In the genomic region with DNA sequence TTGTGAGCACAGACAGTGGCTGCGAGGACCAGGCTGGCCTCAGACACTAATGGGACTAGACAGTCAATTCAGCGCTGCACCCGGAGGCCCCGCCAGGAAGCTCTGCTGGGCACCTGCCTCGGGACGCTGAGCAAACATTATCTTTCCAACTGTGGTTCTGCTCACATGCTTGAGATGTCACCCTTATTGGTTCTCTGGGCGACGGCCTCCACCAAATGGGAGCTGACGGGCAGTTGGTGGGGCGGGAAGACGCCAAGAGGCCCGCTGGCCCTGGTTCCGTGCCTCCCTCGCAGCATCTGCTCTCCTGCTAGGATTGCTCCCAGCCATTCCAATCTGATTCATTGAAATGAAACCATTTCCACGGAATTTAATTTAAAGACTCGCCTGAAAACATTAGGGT, we compare ENCODE assay signal across 12 cellular contexts.
DNase-seq lines count a peak whose midpoint lies in the region; ATAC-seq, FAIRE-seq and TF ChIP-seq lines count a peak whose summit lies in the region.
"Had no signal": no experiment of that assay in that cellular context is flagged by ENCODE, and none has a peak within 500 bp of the region (broad histone marks: within the 10 kb centered on the region; RNA-seq: fewer than 3 reads in every experiment).

No MANE protein-coding gene starts in this region.

- in situ Hi-C loops in G401 (cut with HindIII; ENCODE audit: low sequenced_read_pairs) = no loop called here

- H3K4me3 Mint-ChIP-seq in activated CD4-positive, alpha-beta memory T cell treated with anti-CD3 and anti-CD28 coated beads, Interleukin-2, amount 10 ng/mL, durations not matched to agents 7 days and 5 days = no peak overlapping the region
- H3K4me3 Mint-ChIP-seq: CD8-positive, alpha-beta memory T cell; GM23338; H9 had no signal

- no peak overlapping the region for H3K27ac Mint-ChIP-seq in activated CD4-positive, alpha-beta memory T cell treated with anti-CD3 and anti-CD28 coated beads, Interleukin-2, amount 10 ng/mL, durations not matched to agents 7 days and 5 days
- H3K27ac Mint-ChIP-seq: GM23338, H9 had no signal

- ATAC-seq in GM21447 (IDR thresholded peaks at IDR 0.05; ENCODE audit: unreplicated experiment) (no peak), HG02798 (IDR thresholded peaks at IDR 0.05; ENCODE audit: poor library complexity, unreplicated experiment) (no peak)
- ATAC-seq: GM23338 had no signal

- no peak for FAIRE-seq in GM12891 (lab: Jason Lieb, UNC)

- CTCF ChIA-PET in activated CD4-positive, alpha-beta memory T cell treated with anti-CD3 and anti-CD28 coated beads, Interleukin-2, amount 10 ng/mL, durations not matched to agents 7 days and 5 days (lab: Charles Lee) = no interaction called here

- no peaks in the 10 kb centered on the region for H3K36me3 Mint-ChIP-seq in activated CD4-positive, alpha-beta memory T cell treated with anti-CD3 and anti-CD28 coated beads, Interleukin-2, amount 10 ng/mL, durations not matched to agents 7 days and 5 days (ENCODE audit: low read depth)
- H3K36me3 Mint-ChIP-seq: CD8-positive, alpha-beta memory T cell had no signal

- H3K27me3 Mint-ChIP-seq in activated CD4-positive, alpha-beta memory T cell treated with anti-CD3 and anti-CD28 coated beads, Interleukin-2, amount 10 ng/mL, durations not matched to agents 7 days and 5 days = no peaks in the 10 kb centered on the region

- DNase-seq in G401 (ENCODE audit: low spot score) (peak; percentile 85), SHP77 (lab: John Stamatoyannopoulos, UW) (peak; percentile 94 to 96), cerebellum (ENCODE audit: low spot score) (peak; percentile 79), GM12891 (ENCODE audit: insufficient read length, low spot score) (no peak)
- no peak for DNase-seq in activated CD4-positive, alpha-beta memory T cell treated with anti-CD3 and anti-CD28 coated beads, Interleukin-2, amount 10 ng/mL, durations not matched to agents 7 days and 5 days
- DNase-seq: CD8-positive, alpha-beta memory T cell; DND-41; GF-D8; H9 had no signal

- no peak for TF ChIP-seq POLR2A in GM12891 (IDR thresholded peaks at IDR 0.05; ENCODE audit: low read depth, low read length)

- H3K9me3 Mint-ChIP-seq in activated CD4-positive, alpha-beta memory T cell treated with anti-CD3 and anti-CD28 coated beads, Interleukin-2, amount 10 ng/mL, durations not matched to agents 7 days and 5 days = no peaks in the 10 kb centered on the region
- H3K9me3 Mint-ChIP-seq: CD8-positive, alpha-beta memory T cell; GM23338; H9 had no signal

- no peaks in the 10 kb centered on the region for H3K4me1 Mint-ChIP-seq in activated CD4-positive, alpha-beta memory T cell treated with anti-CD3 and anti-CD28 coated beads, Interleukin-2, amount 10 ng/mL, durations not matched to agents 7 days and 5 days

- POLR2A ChIA-PET in activated CD4-positive, alpha-beta memory T cell treated with anti-CD3 and anti-CD28 coated beads, Interleukin-2, amount 10 ng/mL, durations not matched to agents 7 days and 5 days (lab: Charles Lee) = no interaction called here

TF ChIP-seq in GM12891, 5 proteins besides CTCF, POLR2A, EP300 and RAD21:
- TF ChIP-seq SPI1 (IDR thresholded peaks at IDR 0.05; ENCODE audit: low read depth, low read length) = no peak
- TF ChIP-seq POLR2AphosphoS5 (IDR thresholded peaks at IDR 0.05; ENCODE audit: low read depth, low read length) = no peak
- no peak for TF ChIP-seq PAX5 (IDR thresholded peaks at IDR 0.05; ENCODE audit: insufficient read depth, low read length, severe bottlenecking)
- no peak for TF ChIP-seq TAF1 (IDR thresholded peaks at IDR 0.05; ENCODE audit: low read depth, low read length)
- TF ChIP-seq POU2F2 (IDR thresholded peaks at IDR 0.05; ENCODE audit: low read depth, low read length) = no peak

Comparison
In these comparisons a context has a peak if more than half of its experiments do, and no peak if none do; other contexts are left out.
1. DNase-seq: peak in G401 (single experiment), SHP77 (2 of 2) and cerebellum (single experiment); none in GM12891 (single experiment) and activated CD4-positive, alpha-beta memory T cell treated with anti-CD3 and anti-CD28 coated beads, Interleukin-2, amount 10 ng/mL, durations not matched to agents 7 days and 5 days (single experiment).